In genomic region chr15:45225506-45226273, GRCh38 we compare ENCODE assay signal across 28 cellular contexts. TPM values are rescaled to one million over a fixed set of nuclear protein-coding genes. Genes with fewer than 3 reads are reported as not detected.
DNase-seq lines count a peak whose midpoint lies in the region; ATAC-seq and TF ChIP-seq lines count a peak whose summit lies in the region.
"Had no signal": no experiment of that assay in that cellular context is flagged by ENCODE, and none has a peak within 500 bp of the region (broad histone marks: within the 10 kb centered on the region; RNA-seq: fewer than 3 reads in every experiment).

No MANE protein-coding gene starts in this region.

- ATAC-seq in DND-41 (ENCODE audit: insufficient read depth, low read depth), result no peak
- ATAC-seq in HG03354 (IDR thresholded peaks at IDR 0.05; ENCODE audit: poor library complexity, severe bottlenecking, unreplicated experiment), result no peak
- no peak for ATAC-seq in GM19351 (IDR thresholded peaks at IDR 0.05; ENCODE audit: unreplicated experiment)
- ATAC-seq: left colon; naive thymus-derived CD4-positive, alpha-beta T cell; stimulated activated naive CD8-positive, alpha-beta T cell treated with anti-CD3 and anti-CD28 coated beads, Interleukin-15, Interleukin-2, amounts not matched to agents 100 U/mL and 50 U/mL, for 24 hours had no signal

- H3K4me3 ChIP-seq in DND-41 (ENCODE audit: low read depth in 1 of 2, low read length in 2 of 2), result no peak overlapping the region
- H3K4me3 ChIP-seq in OCI-LY1 (ENCODE audit: low read depth, low read length, poor library complexity, severe bottlenecking), result no peak overlapping the region
- H3K4me3 ChIP-seq in endodermal cell (ENCODE audit: low read length), result no peak overlapping the region
- no peak overlapping the region for H3K4me3 ChIP-seq in CD8-positive, alpha-beta memory T cell (ENCODE audit: low read length)
- H3K4me3 ChIP-seq: colonic mucosa, MG63, SJSA1, spleen had no signal

- in situ Hi-C loops in GM13977 (cut with MboI; ENCODE audit: low pct_unique_long_range_greater_than_20kb, low sequenced_read_pairs, unreplicated experiment), result no loop called here

- H3K9ac ChIP-seq in DND-41 (ENCODE audit: low read depth, low read length), result no peak overlapping the region
- H3K9ac ChIP-seq in OCI-LY1 (ENCODE audit: low read length), result no peak overlapping the region
- H3K9ac ChIP-seq in endodermal cell (ENCODE audit: extremely low read depth, low read length, poor library complexity, severe bottlenecking), result no peak overlapping the region

- no peaks in the 10 kb centered on the region for H3K36me3 Mint-ChIP-seq in endodermal cell (ENCODE audit: low read depth)
- H3K36me3 Mint-ChIP-seq in CD8-positive, alpha-beta memory T cell, result no peaks in the 10 kb centered on the region
- H3K36me3 Mint-ChIP-seq: activated CD4-positive, alpha-beta memory T cell treated with anti-CD3 and anti-CD28 coated beads for 36 hours; CD4-positive, CD25-positive, alpha-beta regulatory T cell; naive thymus-derived CD4-positive, alpha-beta T cell had no signal

- TF ChIP-seq CTCF in DND-41 (IDR thresholded peaks at IDR 0.05; ENCODE audit: borderline replicate concordance, extremely low read depth, low read length, poor library complexity, severe bottlenecking) (peak; percentile 32), GM13977 (IDR thresholded peaks at IDR 0.05; ENCODE audit: extremely low read depth, insufficient read depth, missing control alignments) (peak; percentile 21), OCI-LY1 (IDR thresholded peaks at IDR 0.05; ENCODE audit: low read length) (peak; percentile 38; the same call in 1 of the 2 replicates), endodermal cell (conservative IDR thresholded peaks at IDR 0.05) (peak; percentile 74)

- POLR2A ChIA-PET in CD8-positive, alpha-beta memory T cell (lab: Charles Lee), result no interaction called here

- peaks cover 43% of the 10 kb centered on the region for H3K4me1 Mint-ChIP-seq in endodermal cell
- H3K4me1 Mint-ChIP-seq in CD8-positive, alpha-beta memory T cell, result no peaks in the 10 kb centered on the region
- H3K4me1 Mint-ChIP-seq: CD4-positive, CD25-positive, alpha-beta regulatory T cell; naive thymus-derived CD4-positive, alpha-beta T cell had no signal

- H3K4me2 ChIP-seq in DND-41 (ENCODE audit: insufficient read depth, low read length), result no peak overlapping the region
- H3K4me2 ChIP-seq in OCI-LY1 (ENCODE audit: low read length), result no peak overlapping the region

- peak overlapping the region; percentile 64 for H3K27ac Mint-ChIP-seq in endodermal cell
- H3K27ac Mint-ChIP-seq in CD8-positive, alpha-beta memory T cell, result no peak overlapping the region
- H3K27ac Mint-ChIP-seq: activated CD4-positive, alpha-beta memory T cell treated with anti-CD3 and anti-CD28 coated beads for 36 hours; CD4-positive, CD25-positive, alpha-beta regulatory T cell; naive thymus-derived CD4-positive, alpha-beta T cell; T-helper 1 cell treated with Interleukin-12 subunit alpha and Interleukin-12 subunit beta and Interleukin-4 antibody, amounts not matched to agents 30 μg/mL and 1 μg/mL, for 36 hours had no signal

- 77 to 78% methylated on average over 5 to 10 of the region's 11 CpGs for WGBS in endodermal cell (ENCODE audit: insufficient coverage in 1 of 2, insufficient read length in 1 of 2), 2 experiments

- H3K79me2 ChIP-seq in DND-41 (ENCODE audit: insufficient read depth, low read length) (no peaks in the 10 kb centered on the region), OCI-LY1 (ENCODE audit: insufficient read depth, low read length) (no peaks in the 10 kb centered on the region)

- H3K4me3 Mint-ChIP-seq in endodermal cell, result no peak overlapping the region
- H3K4me3 Mint-ChIP-seq in CD8-positive, alpha-beta memory T cell, result no peak overlapping the region
- H3K4me3 Mint-ChIP-seq: activated CD4-positive, alpha-beta memory T cell treated with anti-CD3 and anti-CD28 coated beads for 36 hours; CD4-positive, CD25-positive, alpha-beta regulatory T cell; naive thymus-derived CD4-positive, alpha-beta T cell; T-helper 1 cell treated with Interleukin-12 subunit alpha and Interleukin-12 subunit beta and Interleukin-4 antibody, amounts not matched to agents 30 μg/mL and 1 μg/mL, for 36 hours had no signal

- peaks cover 32% of the 10 kb centered on the region for H3K27me3 Mint-ChIP-seq in endodermal cell (ENCODE audit: insufficient read depth)
- peaks cover 15 to 70% of the 10 kb centered on the region in 2 donors for H3K27me3 Mint-ChIP-seq in CD8-positive, alpha-beta memory T cell

- no peaks in the 10 kb centered on the region for H3K9me2 ChIP-seq in OCI-LY1 (ENCODE audit: low read depth, low read length)

- H3K27ac ChIP-seq in DND-41 (ENCODE audit: low read length) (no peak overlapping the region), OCI-LY1 (ENCODE audit: low read depth, low read length, poor library complexity, severe bottlenecking) (no peak overlapping the region), endodermal cell (ENCODE audit: low read depth, low read length) (no peak overlapping the region)
- H3K27ac ChIP-seq in CD8-positive, alpha-beta memory T cell (ENCODE audit: low read depth, low read length), result no peak overlapping the region
- H3K27ac ChIP-seq: colonic mucosa, SJSA1, spleen, VCaP had no signal

- CTCF ChIA-PET in CD8-positive, alpha-beta memory T cell (lab: Charles Lee), result no interaction called here

- H4K20me1 ChIP-seq in DND-41 (ENCODE audit: insufficient read depth, low read length) (no peaks in the 10 kb centered on the region), OCI-LY1 (ENCODE audit: insufficient read depth, low read length) (no peaks in the 10 kb centered on the region)

- H3K27me3 ChIP-seq in DND-41 (ENCODE audit: insufficient read depth, low read length, poor library complexity) (peaks cover 6% of the 10 kb centered on the region), OCI-LY1 (ENCODE audit: insufficient read depth, low read length) (0 out of 2 replicates have a peak, but pooled peaks cover 3% of the 10 kb centered on the region), endodermal cell (ENCODE audit: control insufficient read depth, insufficient read depth, low read length, poor library complexity, severe bottlenecking) (no peaks in the 10 kb centered on the region)
- no peaks in the 10 kb centered on the region for H3K27me3 ChIP-seq in CD8-positive, alpha-beta memory T cell (ENCODE audit: insufficient read depth, low read length, poor library complexity, severe bottlenecking)
- H3K27me3 ChIP-seq: colonic mucosa had no signal

- H3K9me3 ChIP-seq in DND-41 (ENCODE audit: insufficient read depth, low read length, severe bottlenecking) (no peaks in the 10 kb centered on the region), OCI-LY1 (ENCODE audit: low read length) (no peaks in the 10 kb centered on the region), endodermal cell (ENCODE audit: control insufficient read depth, low read length) (peaks cover 5% of the 10 kb centered on the region)
- no peaks in the 10 kb centered on the region for H3K9me3 ChIP-seq in CD8-positive, alpha-beta memory T cell (ENCODE audit: low read length)
- H3K9me3 ChIP-seq: colonic mucosa, MG63, SJSA1, spleen had no signal

- no peaks in the 10 kb centered on the region for H3K9me3 Mint-ChIP-seq in endodermal cell
- no peaks in the 10 kb centered on the region for H3K9me3 Mint-ChIP-seq in CD8-positive, alpha-beta memory T cell
- H3K9me3 Mint-ChIP-seq: activated CD4-positive, alpha-beta memory T cell treated with anti-CD3 and anti-CD28 coated beads for 36 hours; T-helper 1 cell treated with Interleukin-12 subunit alpha and Interleukin-12 subunit beta and Interleukin-4 antibody, amounts not matched to agents 30 μg/mL and 1 μg/mL, for 36 hours had no signal

- no peaks in the 10 kb centered on the region for H3K36me3 ChIP-seq in DND-41 (ENCODE audit: insufficient read depth, low read length)
- H3K36me3 ChIP-seq in OCI-LY1 (ENCODE audit: insufficient read depth, low read length), result no peaks in the 10 kb centered on the region
- no peaks in the 10 kb centered on the region for H3K36me3 ChIP-seq in endodermal cell (ENCODE audit: control insufficient read depth, insufficient read depth, low read length)
- H3K36me3 ChIP-seq in CD8-positive, alpha-beta memory T cell (ENCODE audit: insufficient read depth, low read length), result no peaks in the 10 kb centered on the region
- H3K36me3 ChIP-seq: colonic mucosa, MG63, SJSA1, spleen had no signal

- H2AFZ ChIP-seq in DND-41 (ENCODE audit: low read depth, low read length), result no peak overlapping the region
- no peak overlapping the region for H2AFZ ChIP-seq in OCI-LY1 (ENCODE audit: low read length)

- H3F3A ChIP-seq in OCI-LY1 (ENCODE audit: insufficient read depth, low read length), result no peaks in the 10 kb centered on the region

- DNase-seq in DND-41 (peak; percentile 13), GM13977 (ENCODE audit: low spot score) (no peak), endodermal cell (peak; percentile 75), cerebellar nuclear complex (lab: John Stamatoyannopoulos, UW) (no peak)
- DNase-seq in CD8-positive, alpha-beta memory T cell, result no peak
- DNase-seq: activated CD4-positive, alpha-beta memory T cell treated with anti-CD3 and anti-CD28 coated beads for 36 hours; activated gamma-delta T cell; activated T-cell treated with anti-CD3 and anti-CD28 coated beads for 4 hours; colonic mucosa; IMR-90; left colon; mesenchymal stem cell; MG63; naive thymus-derived CD4-positive, alpha-beta T cell; NCI-H146; NCI-H748 treated with DMSO at 0.1 percent for 48 hours; spleen; stimulated activated CD4-positive, alpha-beta T cell treated with anti-CD3 and anti-CD28 coated beads, Interleukin-4, amount 100 ng/mL, for 24 hours; stimulated activated naive CD8-positive, alpha-beta T cell treated with anti-CD3 and anti-CD28 coated beads, Interleukin-15, Interleukin-2, amounts not matched to agents 100 U/mL and 50 U/mL, for 24 hours had no signal

- H3K4me1 ChIP-seq in DND-41 (ENCODE audit: insufficient read depth, low read length), result no peaks in the 10 kb centered on the region
- no peaks in the 10 kb centered on the region for H3K4me1 ChIP-seq in OCI-LY1 (ENCODE audit: insufficient read depth, low read length, severe bottlenecking)
- peaks cover 7% of the 10 kb centered on the region for H3K4me1 ChIP-seq in endodermal cell (ENCODE audit: control insufficient read depth, insufficient read depth, low read length)
- no peaks in the 10 kb centered on the region for H3K4me1 ChIP-seq in CD8-positive, alpha-beta memory T cell (ENCODE audit: insufficient read depth, low read length)
- H3K4me1 ChIP-seq: colonic mucosa, SJSA1, spleen had no signal

RNA-seq across cellular contexts. Expression of gene SLC28A2, which starts 26.3 kb away (rescaled TPM):
- 1 to 10 TPM; 3.8 to 4.4 TPM for total RNA-seq in endodermal cell
- 0.85 TPM for polyA plus RNA-seq in endodermal cell (2013, experiment 1 of 2)
- 1.4 TPM for polyA plus RNA-seq in endodermal cell (2013, experiment 2 of 2)
- total RNA-seq in CD8-positive, alpha-beta memory T cell, result not detected
- not detected for polyA plus RNA-seq in CD8-positive, alpha-beta memory T cell
- total RNA-seq: activated CD4-positive, alpha-beta memory T cell treated with anti-CD3 and anti-CD28 coated beads for 36 hours; CD4-positive, CD25-positive, alpha-beta regulatory T cell; IMR-90; naive thymus-derived CD4-positive, alpha-beta T cell; omental fat pad; renal cortical epithelial cell; SJSA1; spleen had no signal
- polyA plus RNA-seq: CD4-positive, CD25-positive, alpha-beta regulatory T cell; IMR-90; naive thymus-derived CD4-positive, alpha-beta T cell; spleen had no signal

RNA-seq across cellular contexts. Expression of gene SHF, which starts 37.9 kb away (rescaled TPM):
- 10 to 100 TPM; 42.0 to 53.8 TPM for total RNA-seq in endodermal cell
- polyA plus RNA-seq in endodermal cell (2013, experiment 1 of 2), result 45.2 TPM
- 43.5 TPM for polyA plus RNA-seq in endodermal cell (2013, experiment 2 of 2)
- 10 to 100 TPM; 25.4 to 29.5 TPM for total RNA-seq in CD8-positive, alpha-beta memory T cell
- 1.5 TPM for polyA plus RNA-seq in CD8-positive, alpha-beta memory T cell

Comparison
In these comparisons a context has a peak if more than half of its experiments do, and no peak if none do; other contexts are left out.
1. DNase-seq: peak in DND-41 (single experiment) and endodermal cell (single experiment); none in GM13977 (single experiment), cerebellar nuclear complex (0 of 2) and CD8-positive, alpha-beta memory T cell (0 of 5).
2. CTCF ChIP-seq: peak in every context shown above with its lines; median percentile 74 in endodermal cell; 38 in OCI-LY1; 32 in DND-41; 21 in GM13977.
3. RNA of gene SLC28A2, which starts 26.3 kb away (total RNA-seq): 3.8 to 4.4 TPM in endodermal cell; not detected in CD8-positive, alpha-beta memory T cell; every median in the first group is over 4 times any median in the second.